In genomic region chr7:23181684-23182553, GRCh38 we compare ENCODE assay signal across 1 cellular context.
TF ChIP-seq lines count a peak whose summit lies in the region.

NUP42 (plus strand) TSS chr7:23182048; CDS start chr7:23182086, 38 bp downstream.

TF ChIP-seq in HepG2, 621 proteins besides CTCF, POLR2A, EP300 and RAD21 (continued from another document and continues in another):
- TF ChIP-seq ZFP1 (CRISPR knock-in tag; IDR thresholded peaks at IDR 0.05) (peak; percentile 79; the same call in 1 of the 2 replicates), RFX5 (IDR thresholded peaks at IDR 0.05; ENCODE audit: low read depth, low read length) (peak; percentile 96), CHD2 (IDR thresholded peaks at IDR 0.05; ENCODE audit: low read depth, low read length) (peak; percentile 51; the same call in 1 of the 2 replicates), ZNF121 (CRISPR knock-in tag; IDR thresholded peaks at IDR 0.05) (no peak; the same call in 1 of the 2 replicates), ZNF501 (CRISPR knock-in tag; IDR thresholded peaks at IDR 0.05) (peak; percentile 83), ZNF430 (CRISPR knock-in tag; IDR thresholded peaks at IDR 0.05) (peak; percentile 40; the same call in 1 of the 2 replicates), ZNF703 (CRISPR knock-in tag; IDR thresholded peaks at IDR 0.05; ENCODE audit: borderline replicate concordance) (no peak), FOXK1 (CRISPR knock-in tag; IDR thresholded peaks at IDR 0.05; ENCODE audit: borderline replicate concordance, low read depth) (peak; percentile 88; the same call in 1 of the 2 replicates), ZNF232 (CRISPR knock-in tag; IDR thresholded peaks at IDR 0.05; ENCODE audit: borderline replicate concordance) (0 out of 2 replicates have a peak, but pooled peaks have one; percentile 64), ONECUT2 (CRISPR knock-in tag; IDR thresholded peaks at IDR 0.05) (peak; percentile 52; the same call in 1 of the 2 replicates), POLR2G (IDR thresholded peaks at IDR 0.05; ENCODE audit: low read depth, low read length) (peak; percentile 91), TCF7 (IDR thresholded peaks at IDR 0.05; ENCODE audit: low read depth) (no peak), U2AF1 (optimal IDR thresholded peaks at IDR 0.05; ENCODE audit: low read depth, low read length) (peak; percentile 25), RARG (CRISPR knock-in tag; IDR thresholded peaks at IDR 0.05; ENCODE audit: low read depth) (no peak), TRAFD1 (CRISPR knock-in tag; IDR thresholded peaks at IDR 0.05; ENCODE audit: borderline replicate concordance) (no peak), MAFF (IDR thresholded peaks at IDR 0.05; ENCODE audit: low read depth, low read length) (no peak), ZNF383 (CRISPR knock-in tag; IDR thresholded peaks at IDR 0.05; ENCODE audit: borderline replicate concordance) (peak; percentile 80; the same call in 1 of the 2 replicates), NCOA2 (CRISPR knock-in tag; IDR thresholded peaks at IDR 0.05) (peak; percentile 40), NR2F1 (CRISPR knock-in tag; IDR thresholded peaks at IDR 0.05) (0 out of 4 replicates have a peak, but pooled peaks of 1 of the 2 experiments have one; percentile 12), ZNF546 (CRISPR knock-in tag; conservative IDR thresholded peaks at IDR 0.05) (peak; percentile 75; the same call in 1 of the 2 replicates), ZNF770 (CRISPR knock-in tag; IDR thresholded peaks at IDR 0.05) (no peak), PAWR (CRISPR knock-in tag; IDR thresholded peaks at IDR 0.05; ENCODE audit: borderline replicate concordance) (peak; percentile 39; the same call in 1 of the 2 replicates), ZBTB2 (CRISPR knock-in tag; IDR thresholded peaks at IDR 0.05; ENCODE audit: low read depth) (peak; percentile 94), CREB3 (CRISPR knock-in tag; IDR thresholded peaks at IDR 0.05) (no peak), ZSCAN29 (CRISPR knock-in tag; conservative IDR thresholded peaks at IDR 0.05) (peak; percentile 69; the same call in 1 of the 2 replicates), PHF21A (CRISPR knock-in tag; IDR thresholded peaks at IDR 0.05) (peak; percentile 85), HMG20B (CRISPR knock-in tag; conservative IDR thresholded peaks at IDR 0.05) (no peak; the same call in 1 of the 2 replicates), ADNP (CRISPR knock-in tag; IDR thresholded peaks at IDR 0.05) (no peak), ZNF800 (CRISPR knock-in tag; IDR thresholded peaks at IDR 0.05) (0 out of 2 replicates have a peak, but pooled peaks have one; percentile 40), JUNB (CRISPR knock-in tag; IDR thresholded peaks at IDR 0.05; ENCODE audit: borderline replicate concordance) (no peak; the same call in 1 of the 2 replicates), DNMT1 (CRISPR knock-in tag; IDR thresholded peaks at IDR 0.05) (0 out of 2 replicates have a peak, but pooled peaks have one; percentile 75), PHB2 (IDR thresholded peaks at IDR 0.05; ENCODE audit: partially characterized antibody) (no peak), KAT7 (CRISPR knock-in tag; IDR thresholded peaks at IDR 0.05; ENCODE audit: borderline replicate concordance) (peak; percentile 90), ZNF30 (CRISPR knock-in tag; IDR thresholded peaks at IDR 0.05) (no peak), ZNF263 (CRISPR knock-in tag; IDR thresholded peaks at IDR 0.05) (no peak), ZNF605 (CRISPR knock-in tag; IDR thresholded peaks at IDR 0.05) (peak; percentile 97), DMAP1 (CRISPR knock-in tag; IDR thresholded peaks at IDR 0.05) (peak; percentile 91), IRF2 (CRISPR knock-in tag; IDR thresholded peaks at IDR 0.05) (peak; percentile 89), ZNF781 (CRISPR knock-in tag; IDR thresholded peaks at IDR 0.05; ENCODE audit: borderline replicate concordance, not compliant biosample characterization) (no peak), ZFP36L2 (CRISPR knock-in tag; IDR thresholded peaks at IDR 0.05) (no peak), ZBTB1 (CRISPR knock-in tag; IDR thresholded peaks at IDR 0.05; ENCODE audit: borderline replicate concordance) (no peak), REXO4 (CRISPR knock-in tag; IDR thresholded peaks at IDR 0.05; ENCODE audit: borderline replicate concordance) (no peak), ZBTB4 (CRISPR knock-in tag; IDR thresholded peaks at IDR 0.05; ENCODE audit: borderline replicate concordance) (peak; percentile 30; the same call in 1 of the 2 replicates), ZNF224 (CRISPR knock-in tag; IDR thresholded peaks at IDR 0.05) (no peak), ZNF619 (CRISPR knock-in tag; IDR thresholded peaks at IDR 0.05) (peak; percentile 99), ZNF460 (CRISPR knock-in tag; IDR thresholded peaks at IDR 0.05; ENCODE audit: borderline replicate concordance) (no peak), RARA (CRISPR knock-in tag; IDR thresholded peaks at IDR 0.05) (no peak), NR1H2 (CRISPR knock-in tag; IDR thresholded peaks at IDR 0.05; ENCODE audit: borderline replicate concordance, low read depth) (no peak), ARNTL (CRISPR knock-in tag; IDR thresholded peaks at IDR 0.05) (peak; percentile 93), ZSCAN9 (CRISPR knock-in tag; IDR thresholded peaks at IDR 0.05; ENCODE audit: borderline replicate concordance) (peak; percentile 92), RERE (CRISPR knock-in tag; IDR thresholded peaks at IDR 0.05; ENCODE audit: low read depth) (no peak), KDM4B (CRISPR knock-in tag; IDR thresholded peaks at IDR 0.05) (no peak)
